ENCODE assay signal across 26 cellular contexts in genomic region chr4:181550381-181550780, GRCh38.
"Had no signal": no experiment of that assay in that cellular context is flagged by ENCODE, and none has a peak within 500 bp of the region (broad histone marks: within the 10 kb centered on the region; RNA-seq: fewer than 3 reads in every experiment).

No MANE protein-coding gene starts in this region.

- H3K9me3 Mint-ChIP-seq: activated CD4-positive, alpha-beta T cell treated with anti-CD3 and anti-CD28 coated beads, Interleukin-2, amount 10 ng/mL, durations not matched to agents 7 days and 5 days; brain had no signal

- H3K4me3 ChIP-seq: esophagus muscularis mucosa, gastrocnemius medialis, heart right ventricle, left lung, lung, neural progenitor cell, sigmoid colon, spleen, thoracic aorta, upper lobe of left lung had no signal

- ATAC-seq: activated CD8-positive, alpha-beta T cell treated with anti-CD3 and anti-CD28 coated beads, Interleukin-2, amount 10 ng/mL, durations not matched to agents 7 days and 5 days; activated naive CD4-positive, alpha-beta T cell treated with anti-CD3 and anti-CD28 coated beads, Interleukin-2, amount 50 U/mL, for 72 hours; gastrocnemius medialis; heart right ventricle; left lung; naive thymus-derived CD8-positive, alpha-beta T cell had no signal

- H3K4me1 Mint-ChIP-seq: activated CD4-positive, alpha-beta T cell treated with anti-CD3 and anti-CD28 coated beads, Interleukin-2, amount 10 ng/mL, durations not matched to agents 7 days and 5 days; brain; naive thymus-derived CD8-positive, alpha-beta T cell; neural progenitor cell had no signal

- H3K4me1 ChIP-seq: esophagus muscularis mucosa, gastrocnemius medialis, heart right ventricle, left lung, neural progenitor cell, sigmoid colon, spleen, upper lobe of left lung had no signal

- H3K27ac ChIP-seq: esophagus muscularis mucosa, gastrocnemius medialis, heart right ventricle, left lung, neural progenitor cell, sigmoid colon, spleen, thoracic aorta, upper lobe of left lung, WERI-Rb-1 had no signal

- H3K9me3 ChIP-seq: esophagus muscularis mucosa, gastrocnemius medialis, left lung, sigmoid colon, spleen, thoracic aorta, upper lobe of left lung had no signal

- H3K36me3 ChIP-seq: esophagus muscularis mucosa, gastrocnemius medialis, heart right ventricle, left lung, neural progenitor cell, sigmoid colon, spleen, thoracic aorta, upper lobe of left lung, WERI-Rb-1 had no signal

- H3K4me3 Mint-ChIP-seq: activated CD4-positive, alpha-beta T cell treated with anti-CD3 and anti-CD28 coated beads, Interleukin-2, amount 10 ng/mL, durations not matched to agents 7 days and 5 days; activated CD8-positive, alpha-beta T cell treated with anti-CD3 and anti-CD28 coated beads, Interleukin-2, amount 10 ng/mL, durations not matched to agents 7 days and 5 days; brain; naive thymus-derived CD8-positive, alpha-beta T cell; neural progenitor cell had no signal

- DNase-seq: activated CD4-positive, alpha-beta T cell treated with anti-CD3 and anti-CD28 coated beads, Interleukin-2, amount 10 ng/mL, durations not matched to agents 7 days and 5 days; activated CD4-positive, CD25-positive, alpha-beta regulatory T cell treated with anti-CD3 and anti-CD28 coated beads, Interleukin-2, amount 50 U/mL, for 72 hours; activated CD8-positive, alpha-beta T cell treated with anti-CD3 and anti-CD28 coated beads, Interleukin-2, amount 10 ng/mL, durations not matched to agents 7 days and 5 days; aorta; central memory CD4-positive, alpha-beta T cell; dermis blood vessel endothelial cell; effector CD8-positive, alpha-beta T cell; gastrocnemius medialis; heart right ventricle; left lung; naive thymus-derived CD8-positive, alpha-beta T cell; retina; sigmoid colon; spleen; stimulated activated CD4-positive, alpha-beta T cell treated with anti-CD3 and anti-CD28 coated beads, Interleukin-4, amount 100 ng/mL, for 1 hour; stimulated activated naive CD4-positive, alpha-beta T cell; T-helper 2 cell; upper lobe of left lung; WERI-Rb-1 had no signal

- H3K36me3 Mint-ChIP-seq: activated naive CD4-positive, alpha-beta T cell treated with anti-CD3 and anti-CD28 coated beads, Interleukin-2, amount 50 U/mL, for 72 hours; brain; naive thymus-derived CD8-positive, alpha-beta T cell had no signal

- H3K27me3 ChIP-seq: esophagus muscularis mucosa, gastrocnemius medialis, heart right ventricle, left lung, neural progenitor cell, sigmoid colon, spleen, upper lobe of left lung had no signal

- H3K27me3 Mint-ChIP-seq: activated CD4-positive, alpha-beta T cell treated with anti-CD3 and anti-CD28 coated beads, Interleukin-2, amount 10 ng/mL, durations not matched to agents 7 days and 5 days; progenitor cell of endocrine pancreas had no signal

- H3K27ac Mint-ChIP-seq: activated CD4-positive, alpha-beta T cell treated with anti-CD3 and anti-CD28 coated beads, Interleukin-2, amount 10 ng/mL, durations not matched to agents 7 days and 5 days; activated CD8-positive, alpha-beta T cell treated with anti-CD3 and anti-CD28 coated beads, Interleukin-2, amount 10 ng/mL, durations not matched to agents 7 days and 5 days; activated naive CD4-positive, alpha-beta T cell treated with anti-CD3 and anti-CD28 coated beads, Interleukin-2, amount 50 U/mL, for 72 hours; brain; naive thymus-derived CD8-positive, alpha-beta T cell; neural progenitor cell; progenitor cell of endocrine pancreas had no signal
